In the genomic region with DNA sequence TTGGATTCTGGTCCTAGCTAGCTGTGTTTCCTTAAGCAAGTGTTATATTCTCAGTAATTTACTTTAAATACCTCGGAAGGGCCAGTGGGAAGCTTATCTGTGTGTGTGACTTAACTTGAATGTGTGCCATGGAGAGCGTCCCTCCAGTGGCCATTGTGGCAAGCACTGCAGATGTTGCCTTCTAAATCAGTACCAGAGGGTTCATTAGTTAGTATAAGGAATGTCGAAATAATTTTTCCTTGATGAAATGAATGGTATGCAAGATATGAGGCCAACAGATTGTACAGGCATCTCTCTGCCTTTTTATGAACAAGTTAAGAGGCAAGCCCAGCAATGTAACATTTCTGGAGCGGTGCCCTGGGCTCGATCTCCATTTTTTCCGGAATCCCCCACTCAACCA, we compare ENCODE assay signal across 10 cellular contexts. TPM values are rescaled to one million over a fixed set of nuclear protein-coding genes. Genes with fewer than 3 reads are reported as not detected.
A peak's percentile ranks its signal among the peaks of the same experiment; 100 is the strongest.
DNase-seq lines count a peak whose midpoint lies in the region; ATAC-seq, FAIRE-seq and TF ChIP-seq lines count a peak whose summit lies in the region.
"Had no signal": no experiment of that assay in that cellular context is flagged by ENCODE, and none has a peak within 500 bp of the region (broad histone marks: within the 10 kb centered on the region; RNA-seq: fewer than 3 reads in every experiment).

No MANE protein-coding gene starts in this region.

- H3K9me3 ChIP-seq in adipocyte (ENCODE audit: control insufficient read depth, low read length), result no peaks in the 10 kb centered on the region
- no peaks in the 10 kb centered on the region for H3K9me3 ChIP-seq in heart left ventricle
- H3K9me3 ChIP-seq in T-helper 17 cell (ENCODE audit: control insufficient read depth, low read length, poor library complexity, severe bottlenecking), result no peaks in the 10 kb centered on the region

- no peak for FAIRE-seq in GM12891 (lab: Jason Lieb, UNC)

- H3K9ac ChIP-seq in adipocyte (ENCODE audit: low read length), result no peak overlapping the region
- H3K9ac ChIP-seq: parathyroid adenoma had no signal

- peak in 3 of 4 donors; percentile 55 to 69 (median 68) for ATAC-seq in heart left ventricle
- no peak for ATAC-seq in HG02884 (IDR thresholded peaks at IDR 0.05; ENCODE audit: unreplicated experiment)
- no peak for ATAC-seq in T-helper 17 cell

- H3K27ac Mint-ChIP-seq in progenitor cell of endocrine pancreas, result peak overlapping the region; percentile 25
- H3K27ac Mint-ChIP-seq in T-helper 17 cell, result no peak overlapping the region

- H3K27me3 ChIP-seq in adipocyte (replicated peaks; ENCODE audit: control insufficient read depth, insufficient read depth, low read length) (no peaks in the 10 kb centered on the region), heart left ventricle (no peaks in the 10 kb centered on the region)

- peak overlapping the region; percentile 50 for H3K4me3 ChIP-seq in adipocyte (ENCODE audit: low read length)
- no peak overlapping the region for H3K4me3 ChIP-seq in heart left ventricle

- no peaks in the 10 kb centered on the region for H3K9me3 Mint-ChIP-seq in progenitor cell of endocrine pancreas (ENCODE audit: low read depth)

- TF ChIP-seq POLR2A in heart left ventricle (IDR thresholded peaks at IDR 0.05) (no peak), GM12891 (IDR thresholded peaks at IDR 0.05; ENCODE audit: low read depth, low read length) (no peak)

- DNase-seq in GM04504 (ENCODE audit: low read depth) (peak; percentile 34), adipocyte (ENCODE audit: low read depth) (peak; percentile 53), heart left ventricle (peak in 2 of 5 donors; percentile 12 to 35), progenitor cell of endocrine pancreas (ENCODE audit: low spot score, unreplicated experiment) (no peak), GM12891 (ENCODE audit: insufficient read length, low spot score) (no peak), T-helper 17 cell (no peak), hippocampal formation (lab: John Stamatoyannopoulos, UW) (no peak)
- DNase-seq: NCI-H1417 treated with DMSO at 0.1 percent for 48 hours had no signal

- WGBS in heart left ventricle, 4 donors, result 34 to 44% (median 37%) methylated on average over 6 of the region's 6 CpGs

- H3K4me1 Mint-ChIP-seq in progenitor cell of endocrine pancreas (ENCODE audit: low read depth) (no peaks in the 10 kb centered on the region), T-helper 17 cell (peaks cover 2% of the 10 kb centered on the region)

- H3K36me3 Mint-ChIP-seq in progenitor cell of endocrine pancreas (ENCODE audit: insufficient read depth), result peaks cover 1% of the 10 kb centered on the region
- peaks cover 2% of the 10 kb centered on the region for H3K36me3 Mint-ChIP-seq in T-helper 17 cell (ENCODE audit: low read depth)

- TF ChIP-seq CTCF in heart left ventricle (IDR thresholded peaks at IDR 0.05) (peak in 3 of 12 donors; percentile 18 to 37 (median 26)), progenitor cell of endocrine pancreas (IDR thresholded peaks at IDR 0.05; ENCODE audit: unreplicated experiment) (no peak)

- H3K4me1 ChIP-seq in adipocyte (ENCODE audit: control insufficient read depth, insufficient read depth, low read length), result peaks cover 11% of the 10 kb centered on the region
- H3K4me1 ChIP-seq in heart left ventricle, result peaks cover 0 to 8% (median 0%) of the 10 kb centered on the region in 12 donors
- H3K4me1 ChIP-seq: parathyroid adenoma had no signal

- H3K36me3 ChIP-seq in adipocyte (ENCODE audit: control insufficient read depth, insufficient read depth, low read length, severe bottlenecking), result no peaks in the 10 kb centered on the region
- no peaks in the 10 kb centered on the region for H3K36me3 ChIP-seq in heart left ventricle

- intact Hi-C loops in heart left ventricle (cut with DNase I), result no loop called here

- no peak overlapping the region for H3K27ac ChIP-seq in heart left ventricle
- H3K27ac ChIP-seq: parathyroid adenoma had no signal

- H3K27me3 Mint-ChIP-seq in progenitor cell of endocrine pancreas (no peaks in the 10 kb centered on the region), T-helper 17 cell (no peaks in the 10 kb centered on the region)

- no peak overlapping the region for H3K4me3 Mint-ChIP-seq in progenitor cell of endocrine pancreas (ENCODE audit: low read depth)
- H3K4me3 Mint-ChIP-seq in T-helper 17 cell, result no peak overlapping the region

TF ChIP-seq in GM12891, 5 proteins besides CTCF, POLR2A, EP300 and RAD21:
- TF ChIP-seq TAF1 (IDR thresholded peaks at IDR 0.05; ENCODE audit: low read depth, low read length) (no peak), PAX5 (IDR thresholded peaks at IDR 0.05; ENCODE audit: insufficient read depth, low read length, severe bottlenecking) (no peak), SPI1 (IDR thresholded peaks at IDR 0.05; ENCODE audit: low read depth, low read length) (no peak), POLR2AphosphoS5 (IDR thresholded peaks at IDR 0.05; ENCODE audit: low read depth, low read length) (no peak), POU2F2 (IDR thresholded peaks at IDR 0.05; ENCODE audit: low read depth, low read length) (no peak)

RNA-seq across cellular contexts. Expression of gene FBXO36, which starts 52.0 kb away (rescaled TPM):
- 1 to 10 TPM in 5 of 9 donors, under 1 TPM in 4; 0.69 to 1.9 (median 1.1) TPM for total RNA-seq in heart left ventricle
- polyA plus RNA-seq in heart left ventricle, result 1 to 10 TPM in 1 of 2 donors, under 1 TPM in 1; 0.23 to 1.7 TPM
- total RNA-seq in progenitor cell of endocrine pancreas, result 3.9 and 4.0 TPM in 2 replicates
- polyA plus RNA-seq in GM12891 (2012; ENCODE audit: low read depth, missing spikeins), result 0.87 TPM
- total RNA-seq in T-helper 17 cell, result under 1 TPM; 0.75 to 0.83 TPM

RNA-seq across cellular contexts. Expression of gene TRIP12, which starts 52.5 kb away (rescaled TPM):
- total RNA-seq in heart left ventricle, result 100 to 1,000 TPM in 8 of 9 donors, 10 to 100 TPM in 1; 90.3 to 245 (median 208) TPM
- 10 to 100 TPM; 16.1 to 82.3 TPM for polyA plus RNA-seq in heart left ventricle
- 228 TPM in 2 replicates for total RNA-seq in progenitor cell of endocrine pancreas
- polyA plus RNA-seq in GM12891 (2012; ENCODE audit: low read depth, missing spikeins), result 55.3 TPM
- 100 to 1,000 TPM; 179 to 202 TPM for total RNA-seq in T-helper 17 cell

Comparison
In these comparisons a context has a peak if more than half of its experiments do, and no peak if none do; other contexts are left out.
1. DNase-seq: peak in GM04504 (single experiment) and adipocyte (single experiment); none in progenitor cell of endocrine pancreas (single experiment), GM12891 (single experiment), T-helper 17 cell (0 of 3) and hippocampal formation (0 of 2).
2. ATAC-seq: peak in heart left ventricle (3 of 4); none in HG02884 (single experiment) and T-helper 17 cell (single experiment).